8 cellular contexts compared by ENCODE assay signal in genomic region chr1:25618433-25618808, GRCh38. TPM values are rescaled to one million over a fixed set of nuclear protein-coding genes. Genes with fewer than 3 reads are reported as not detected.
DNase-seq lines count a peak whose midpoint lies in the region; ATAC-seq and TF ChIP-seq lines count a peak whose summit lies in the region.

No MANE protein-coding gene starts in this region.

- peak overlapping the region in 10 of 11 experiments; percentile 97 to 100 (median 100); a peak in 17 of 22 replicates for H3K4me2 ChIP-seq in BLaER1 treated with 17β-estradiol and CSF1 and Interleukin-3, amounts not matched to agents 10 nM and 100 nM

- H3K4me1 Mint-ChIP-seq in osteocyte (ENCODE audit: unreplicated experiment), result peaks cover 43% of the 10 kb centered on the region

- peaks cover 19% of the 10 kb centered on the region for H3K36me3 Mint-ChIP-seq in osteocyte (ENCODE audit: unreplicated experiment)

- no peaks in the 10 kb centered on the region for H3K36me3 ChIP-seq in BLaER1 treated with 17β-estradiol and CSF1 and Interleukin-3, amounts not matched to agents 10 nM and 100 nM
- no peaks in the 10 kb centered on the region for H3K36me3 ChIP-seq in NT2/D1 (ENCODE audit: insufficient read depth, insufficient read length, low read length)
- no peaks in the 10 kb centered on the region for H3K36me3 ChIP-seq in esophagus squamous epithelium

- H3K27ac ChIP-seq in BLaER1 treated with 17β-estradiol and CSF1 and Interleukin-3, amounts not matched to agents 10 nM and 100 nM, result no peak overlapping the region
- H3K27ac ChIP-seq in esophagus squamous epithelium, result peak overlapping the region; percentile 63 to 84 (median 72)

- DNase-seq in NT2/D1 (ENCODE audit: low read depth, low spot score), result no peak
- DNase-seq in esophagus squamous epithelium (lab: John Stamatoyannopoulos, UW), result no peak
- DNase-seq in osteocyte (ENCODE audit: extremely low spot score, unreplicated experiment), result no peak
- DNase-seq in HEK293T (ENCODE audit: extremely low spot score), result no peak
- no peak for DNase-seq in NCI-H2196 treated with DMSO at 0.1 percent for 48 hours (lab: John Stamatoyannopoulos, UW; ENCODE audit: unreplicated experiment)
- no peak for DNase-seq in NCI-H446 (lab: John Stamatoyannopoulos, UW)

- 53 to 56% methylated on average over 4 of the region's 4 CpGs for WGBS in esophagus squamous epithelium, 2 donors

- POLR2A ChIA-PET in HEK293T (lab: Yijun Ruan, JAX), result interaction anchor here (1.3 kb wide), 1 partner anchor 125 kb away, joined by 4 read pairs; no protein-coding TSS in a partner anchor

- H3K27ac Mint-ChIP-seq in osteocyte (ENCODE audit: unreplicated experiment), result peak overlapping the region; percentile 67

- H3K9me3 Mint-ChIP-seq in osteocyte (ENCODE audit: unreplicated experiment), result no peaks in the 10 kb centered on the region

- peak overlapping the region in 4 of 10 experiments; percentile 74 to 82 (median 80); a peak in 5 of 20 replicates for H3K4me3 ChIP-seq in BLaER1 treated with 17β-estradiol and CSF1 and Interleukin-3, amounts not matched to agents 10 nM and 100 nM
- H3K4me3 ChIP-seq in NT2/D1 (ENCODE audit: insufficient read length, low read depth) (peak overlapping the region; percentile 70), esophagus squamous epithelium (peak overlapping the region in 3 of 4 donors; percentile 69 to 93 (median 85))

- H3K9ac ChIP-seq in BLaER1 treated with 17β-estradiol and CSF1 and Interleukin-3, amounts not matched to agents 10 nM and 100 nM, result peak overlapping the region in 1 of 11 experiments; percentile 81; a peak in 3 of 22 replicates
- peak overlapping the region; percentile 85 for H3K9ac ChIP-seq in NT2/D1 (ENCODE audit: insufficient read length, low read depth)

- no peak for TF ChIP-seq POLR2A in esophagus squamous epithelium (IDR thresholded peaks at IDR 0.05)

- peak overlapping the region; percentile 84 for H3K4me3 Mint-ChIP-seq in osteocyte (ENCODE audit: unreplicated experiment)

- H3K27me3 ChIP-seq in BLaER1 treated with 17β-estradiol and CSF1 and Interleukin-3, amounts not matched to agents 10 nM and 100 nM, result peaks cover 23 to 53% (median 32%) of the 10 kb centered on the region in 11 experiments
- H3K27me3 ChIP-seq in NT2/D1 (ENCODE audit: insufficient read depth, insufficient read length) (peaks cover 27% of the 10 kb centered on the region), esophagus squamous epithelium (peaks cover 0 to 21% (median 0%) of the 10 kb centered on the region in 4 donors)

- CTCF ChIA-PET in HEK293T (lab: Yijun Ruan, JAX), result interaction anchor here (0.6 to 2.6 kb wide), 6 partner anchors 46 to 192 kb away, joined by 3 to 11 read pairs (median 4); no protein-coding TSS in a partner anchor

- H3K4me1 ChIP-seq in BLaER1 treated with 17β-estradiol and CSF1 and Interleukin-3, amounts not matched to agents 10 nM and 100 nM, result peaks cover 11 to 42% (median 30%) of the 10 kb centered on the region in 10 experiments
- H3K4me1 ChIP-seq in NT2/D1 (ENCODE audit: insufficient read depth, insufficient read length) (peaks cover 11% of the 10 kb centered on the region), esophagus squamous epithelium (peaks cover 16 to 75% (median 37%) of the 10 kb centered on the region in 3 donors)

- H3K27me3 Mint-ChIP-seq in osteocyte (ENCODE audit: unreplicated experiment), result peaks cover 40% of the 10 kb centered on the region

- ATAC-seq in GM18867 (IDR thresholded peaks at IDR 0.05; ENCODE audit: unreplicated experiment), result no peak

- TF ChIP-seq CTCF in esophagus squamous epithelium (IDR thresholded peaks at IDR 0.05) (no peak), osteocyte (IDR thresholded peaks at IDR 0.05) (no peak)

- H3K9me3 ChIP-seq in BLaER1 treated with 17β-estradiol and CSF1 and Interleukin-3, amounts not matched to agents 10 nM and 100 nM (replicated peaks in 1 of 11), result no peaks in the 10 kb centered on the region
- no peaks in the 10 kb centered on the region for H3K9me3 ChIP-seq in NT2/D1 (ENCODE audit: insufficient read depth, low read length)
- no peaks in the 10 kb centered on the region for H3K9me3 ChIP-seq in esophagus squamous epithelium

- intact Hi-C loops in esophagus squamous epithelium (cut with DNase I), result loop anchor here (5.0 kb wide), 1 partner anchor 129 kb away; no protein-coding TSS in a partner anchor

- H4K20me1 ChIP-seq in BLaER1 treated with 17β-estradiol and CSF1 and Interleukin-3, amounts not matched to agents 10 nM and 100 nM, result peaks cover 0 to 51% (median 11%) of the 10 kb centered on the region in 11 experiments; a peak in 13 of 22 replicates

TF ChIP-seq in HEK293T, 16 proteins besides CTCF, POLR2A, EP300 and RAD21:
- TF ChIP-seq SUZ12 (IDR thresholded peaks at IDR 0.05) (no peak), LEF1 (IDR thresholded peaks at IDR 0.05; ENCODE audit: borderline replicate concordance) (no peak), FOXK2 (IDR thresholded peaks at IDR 0.05) (no peak)

RNA-seq across cellular contexts. Expression of gene MAN1C1, which starts 1.8 kb away (rescaled TPM):
- total RNA-seq in esophagus squamous epithelium, result 1 to 10 TPM in 3 of 4 donors, under 1 TPM in 1; 0.91 to 7.4 (median 3.8) TPM
- total RNA-seq in osteocyte, result 64.7 and 73.3 TPM in 2 replicates

Comparison
In these comparisons a context has a peak if more than half of its experiments do, and no peak if none do; other contexts are left out.
1. H3K27ac ChIP-seq: peak in esophagus squamous epithelium (4 of 4); none in BLaER1 treated with 17β-estradiol and CSF1 and Interleukin-3, amounts not matched to agents 10 nM and 100 nM (0 of 11).